In the genomic region with DNA sequence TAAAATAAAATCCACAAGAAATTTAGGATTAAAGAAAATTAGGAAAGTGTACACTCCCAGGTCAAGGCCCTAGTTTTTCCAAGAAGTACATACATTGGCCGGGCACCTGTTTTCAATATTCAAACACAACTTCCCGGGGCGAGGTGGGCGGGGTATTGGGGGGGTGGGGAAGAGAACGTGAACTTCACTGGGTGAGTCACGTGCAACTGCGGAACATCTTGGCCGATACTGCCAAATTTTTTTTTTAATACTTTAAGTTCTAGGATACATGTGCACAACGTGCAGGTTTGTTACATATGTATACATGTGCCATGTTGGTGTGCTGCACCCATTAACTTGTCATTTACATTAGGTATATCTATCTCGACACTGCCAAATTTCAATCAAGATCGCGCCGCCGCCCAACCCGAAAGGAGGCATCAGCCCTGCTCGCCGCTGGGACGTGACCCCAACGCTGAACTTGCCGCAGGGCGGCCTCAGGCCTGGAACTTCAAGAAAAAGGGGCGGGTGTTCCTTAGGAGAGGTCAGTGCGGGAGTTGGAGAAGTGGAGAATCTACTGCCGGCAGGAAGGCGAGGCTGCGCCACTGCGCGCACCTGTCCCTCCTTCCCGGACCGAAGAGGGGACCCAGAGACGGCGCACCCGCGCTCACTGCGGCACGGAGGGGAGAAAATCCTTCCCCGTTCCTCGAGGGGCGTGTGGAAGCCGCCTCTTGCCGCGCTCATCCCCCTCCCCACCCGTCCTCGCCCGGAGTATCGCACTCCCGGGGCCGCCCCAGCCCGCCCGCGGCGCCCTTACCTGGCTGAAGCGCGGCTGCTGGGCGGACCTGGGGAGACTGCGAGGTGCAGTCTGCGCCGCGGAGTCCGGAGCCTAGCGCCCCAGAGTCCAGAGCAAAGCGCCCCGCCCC, we compare ENCODE assay signal across 8 cellular contexts. TPM values are rescaled to one million over a fixed set of nuclear protein-coding genes. Genes with fewer than 3 reads are reported as not detected.
DNase-seq lines count a peak whose midpoint lies in the region; ATAC-seq and TF ChIP-seq lines count a peak whose summit lies in the region.

A gene (minus strand): TSS at position 883 of the 905 bp plus-strand sequence. CDS start 41,224 bp downstream, outside the sequence.

- no peaks in the 10 kb centered on the region for H3K9me3 ChIP-seq in heart left ventricle
- no peaks in the 10 kb centered on the region for H3K9me3 ChIP-seq in psoas muscle

- peak in 1 of 2 donors; percentile 58 for TF ChIP-seq POLR2A in heart left ventricle (IDR thresholded peaks at IDR 0.05)

- 3 to 4% (median 3%) methylated on average over 39 to 63 of the region's 63 CpGs for WGBS in heart left ventricle, 4 donors
- 2 to 3% (median 3%) methylated on average over 57 to 63 of the region's 63 CpGs for WGBS in psoas muscle, 3 donors

- DNase-seq in AG10803 (ENCODE audit: low read depth) (peak; percentile 5), NOMO-1 treated with dmso at 0.1 percent for 144 hours (lab: John Stamatoyannopoulos, UW; ENCODE audit: unreplicated experiment) (peak; percentile 52), heart left ventricle (peak in 4 of 5 donors; percentile 43 to 81 (median 64)), psoas muscle (peak; percentile 61 to 70), NCI-H187 (lab: John Stamatoyannopoulos, UW) (no peak)
- peak; percentile 19 for DNase-seq in activated naive CD4-positive, alpha-beta T cell treated with Interleukin-2 at 50 U/mL for 16 hours

- H3K4me1 ChIP-seq in heart left ventricle (peaks cover 0 to 37% (median under 1%) of the 10 kb centered on the region in 12 donors), psoas muscle (peaks cover 6% of the 10 kb centered on the region)

- ATAC-seq in GM18858 (IDR thresholded peaks at IDR 0.05; ENCODE audit: unreplicated experiment): peak; percentile 31
- ATAC-seq in HG03060 (IDR thresholded peaks at IDR 0.05; ENCODE audit: low read depth, unreplicated experiment): peak; percentile 18
- peak in 3 of 4 donors; percentile 43 to 70 (median 63) for ATAC-seq in heart left ventricle
- peak; percentile 64 to 78 (median 68) for ATAC-seq in psoas muscle

- peak within 1 kb of the TSS; percentile 68 for H3K4me3 ChIP-seq in AG10803 (ENCODE audit: low read length)
- H3K4me3 ChIP-seq in heart left ventricle: peak within 1 kb of the TSS; percentile 69 to 92 (median 84)
- peak within 1 kb of the TSS; percentile 82 for H3K4me3 ChIP-seq in psoas muscle

- intact Hi-C loops in heart left ventricle (cut with DNase I): loop anchor here in 1 of 10 donors (10.0 kb wide), 1 partner anchor 124 kb away; no protein-coding TSS in a partner anchor
- intact Hi-C loops in psoas muscle (cut with DNase I): no loop called here

- H3K27me3 ChIP-seq in heart left ventricle: no peaks in the 10 kb centered on the region
- no peaks in the 10 kb centered on the region for H3K27me3 ChIP-seq in psoas muscle (ENCODE audit: insufficient read depth in 3 of 3, low read length in 2 of 3)

- H3K36me3 ChIP-seq in heart left ventricle (no peaks in the 10 kb centered on the region), psoas muscle (ENCODE audit: insufficient read depth in 1 of 2, low read depth in 1 of 2) (no peaks in the 10 kb centered on the region)

- TF ChIP-seq CTCF in AG10803 (conservative IDR thresholded peaks at IDR 0.05; ENCODE audit: low read length) (no peak), heart left ventricle (IDR thresholded peaks at IDR 0.05) (no peak), psoas muscle (IDR thresholded peaks at IDR 0.05) (no peak)

- H3K27ac ChIP-seq in heart left ventricle (peak within 1 kb of the TSS in 11 of 12 donors; percentile 73 to 91 (median 83)), psoas muscle (peak within 1 kb of the TSS; percentile 90)

RNA-seq across cellular contexts. Expression of the gene that starts here (rescaled TPM):
- total RNA-seq in heart left ventricle (1 to 10 TPM; 1.1 to 4.5 (median 2.4) TPM), psoas muscle (1 to 10 TPM in 2 of 4 donors, under 1 TPM in 2; 0.91 to 2.0 (median 1.2) TPM)
- polyA plus RNA-seq in heart left ventricle (1 to 10 TPM; 1.1 to 2.1 TPM), psoas muscle (1 to 10 TPM in 1 of 3 donors, under 1 TPM in 2; 0.80 to 1.2 (median 0.82) TPM)

Comparison
In these comparisons a context has a peak if more than half of its experiments do, and no peak if none do; other contexts are left out.
1. DNase-seq: peak in AG10803 (single experiment), NOMO-1 treated with dmso at 0.1 percent for 144 hours (single experiment), activated naive CD4-positive, alpha-beta T cell treated with Interleukin-2 at 50 U/mL for 16 hours (single experiment), heart left ventricle (4 of 5) and psoas muscle (2 of 2); none in NCI-H187 (0 of 2).
2. ATAC-seq: peak in every context shown above with its lines; median percentile 68 in psoas muscle; 63 in heart left ventricle; 31 in GM18858; 18 in HG03060.
3. Peak in every context shown above with its lines, with median percentiles within 50 percentile points of each other: H3K4me3 ChIP-seq.